ENCODE assay signal across 22 cellular contexts in genomic region chr21:42183374-42184266, GRCh38.
"Had no signal": no experiment of that assay in that cellular context is flagged by ENCODE, and none has a peak within 500 bp of the region (broad histone marks: within the 10 kb centered on the region; RNA-seq: fewer than 3 reads in every experiment).

No MANE protein-coding gene starts in this region.

- H3K9me3 ChIP-seq: pancreas, psoas muscle, tibial artery, uterus had no signal

- H3K27ac ChIP-seq: hepatocyte, pancreas, psoas muscle, skin epidermis, tibial artery, uterus, WERI-Rb-1 had no signal

- H3K79me2 ChIP-seq: hepatocyte had no signal

- H3K4me2 ChIP-seq: hepatocyte had no signal

- H3K4me1 ChIP-seq: pancreas, psoas muscle, uterus had no signal

- H3K27me3 ChIP-seq: hepatocyte, pancreas, uterus had no signal

- FAIRE-seq: frontal cortex, pancreas had no signal

- DNase-seq: activated CD4-positive, alpha-beta T cell treated with anti-CD3 and anti-CD28 coated beads for 1 hour; activated CD4-positive, alpha-beta T cell treated with anti-CD3 and anti-CD28 coated beads, Interleukin-2, amount 50 U/mL, for 1 hour; activated T-cell treated with anti-CD3 and anti-CD28 coated beads, Interleukin-2, amount 50 U/mL, for 1 hour; aorta; central memory CD4-positive, alpha-beta T cell; dermis blood vessel endothelial cell; effector memory CD4-positive, alpha-beta T cell; glutamatergic neuron; kidney glomerular epithelial cell; left ventricle myocardium superior; pancreas; psoas muscle; right cardiac atrium; stimulated activated CD4-positive, alpha-beta T cell treated with anti-CD3 and anti-CD28 coated beads, Interleukin-1b, Interleukin-23, amount 100 ng/mL, for 48 hours; substantia nigra; tibial artery; uterus; WERI-Rb-1 had no signal

- H3K4me3 ChIP-seq: hepatocyte, pancreas, psoas muscle, skin epidermis, tibial artery, uterus had no signal

- H2AFZ ChIP-seq: hepatocyte had no signal

- H3K36me3 ChIP-seq: pancreas, tibial artery, uterus, WERI-Rb-1 had no signal

- ATAC-seq: activated naive CD4-positive, alpha-beta T cell treated with anti-CD3 and anti-CD28 coated beads, Interleukin-2, amount 50 U/mL, for 72 hours; pancreas; psoas muscle had no signal
